Comparison of ENCODE assay signal across 8 cellular contexts in genomic region chr17:42659932-42660274, GRCh38. TPM values are rescaled to one million over a fixed set of nuclear protein-coding genes. Genes with fewer than 3 reads are reported as not detected.
A peak's percentile ranks its signal among the peaks of the same experiment; 100 is the strongest.
DNase-seq lines count a peak whose midpoint lies in the region; ATAC-seq and TF ChIP-seq lines count a peak whose summit lies in the region.
"Not testable (repeated sequence)": the region's sequence is repeated elsewhere in the genome, so short reads cannot be mapped to it uniquely, and the experiment has no call there.

No MANE protein-coding gene starts in this region.

- POLR2A ChIA-PET in HEK293 (lab: Yijun Ruan, JAX), result interaction anchor here (0.8 to 1.8 kb wide), 11 partner anchors 9 to 105 kb away, joined by 3 to 17 read pairs (median 4); partner anchors contain the start of genes PLEKHH3, RETREG3 and TUBG1
- POLR2A ChIA-PET in SK-N-SH (lab: Yijun Ruan, JAX), result interaction anchor here (0.6 to 1.9 kb wide), 4 partner anchors 8 to 1427 kb away, joined by 3 to 8 read pairs (median 6); partner anchors contain the start of genes PLEKHH3 and PSMC3IP
- POLR2A ChIA-PET in activated naive CD8-positive, alpha-beta T cell treated with anti-CD3 and anti-CD28 coated beads, Interleukin-2, amount 10 ng/mL, durations not matched to agents 7 days and 5 days (lab: Charles Lee), result interaction anchor here (1.0 kb wide), 1 partner anchor 51 kb away, joined by 3 read pairs; the partner anchor contains the start of genes RETREG3 and TUBG1

- 100% methylated on average over 1 of the region's 14 CpGs for WGBS in SK-N-SH (ENCODE audit: low lambda C conversion rate)
- 74 to 100% (median 96%) methylated on average over 1 to 5 of the region's 14 CpGs for WGBS in spleen, 5 donors

- not testable (repeated sequence) for DNase-seq in SK-N-SH; activated naive CD8-positive, alpha-beta T cell treated with anti-CD3 and anti-CD28 coated beads, Interleukin-2, amount 10 ng/mL, durations not matched to agents 7 days and 5 days; endothelial cell (ENCODE audit: low spot score); natural killer cell treated with Interleukin-12 subunit alpha and Interleukin-12 subunit beta and Interleukin-15 and Interleukin-18, amount 100 ng/mL, for 72 hours (ENCODE audit: low spot score); spleen

- not testable (repeated sequence) for H3K9me3 ChIP-seq in HEK293 (ENCODE audit: control insufficient read depth, insufficient read depth, low read depth, low read length); SK-N-SH; spleen

- H3K79me2 ChIP-seq in ACC112 (ENCODE audit: control insufficient read depth, insufficient read depth, low read length, unreplicated experiment), result not testable (repeated sequence)
- peaks cover 27% of the 10 kb centered on the region for H3K79me2 ChIP-seq in SK-N-SH (ENCODE audit: insufficient read depth)

- H3K4me3 ChIP-seq in ACC112 (ENCODE audit: low read depth, low read length) (peak overlapping the region; percentile 98), SK-N-SH (ENCODE audit: low read depth in 2 of 2, low read length in 1 of 2) (peak overlapping the region; percentile 60 to 72), iPS-11a (ENCODE audit: low read depth, low read length) (peak overlapping the region; percentile 79), spleen (peak overlapping the region in 5 of 8 donors; percentile 54 to 94 (median 72))
- H3K4me3 ChIP-seq in HEK293 (ENCODE audit: low read depth, low read length), result not testable (repeated sequence)

- not testable (repeated sequence) for ATAC-seq in activated naive CD8-positive, alpha-beta T cell treated with anti-CD3 and anti-CD28 coated beads, Interleukin-2, amount 10 ng/mL, durations not matched to agents 7 days and 5 days (ENCODE audit: low read depth); natural killer cell treated with Interleukin-12 subunit alpha and Interleukin-12 subunit beta and Interleukin-15 and Interleukin-18, amount 100 ng/mL, for 72 hours

- H3K36me3 ChIP-seq in ACC112 (ENCODE audit: insufficient read depth, low read length), result not testable (repeated sequence)
- H3K36me3 ChIP-seq in HEK293 (ENCODE audit: control insufficient read depth in 2 of 2, insufficient read depth in 1 of 2, low read length in 2 of 2), result peaks cover 24 to 37% of the 10 kb centered on the region in 2 experiments
- H3K36me3 ChIP-seq in SK-N-SH (replicated peaks in 1 of 2; ENCODE audit: control insufficient read depth in 1 of 2, insufficient read depth in 2 of 2, low read length in 1 of 2), result peaks cover 10 to 32% of the 10 kb centered on the region in 2 experiments
- H3K36me3 ChIP-seq in spleen, result peaks cover 0 to 32% (median 6%) of the 10 kb centered on the region in 6 donors

- H3K9me2 ChIP-seq in SK-N-SH, result not testable (repeated sequence)

- H3K27ac Mint-ChIP-seq in activated naive CD8-positive, alpha-beta T cell treated with anti-CD3 and anti-CD28 coated beads, Interleukin-2, amount 10 ng/mL, durations not matched to agents 7 days and 5 days; endothelial cell (ENCODE audit: unreplicated experiment); natural killer cell treated with Interleukin-12 subunit alpha and Interleukin-12 subunit beta and Interleukin-15 and Interleukin-18, amount 100 ng/mL, for 72 hours: not testable (repeated sequence)

- H3K4me2 ChIP-seq in SK-N-SH, result peak overlapping the region; percentile 85

- peak overlapping the region; percentile 14 for H3K4me3 Mint-ChIP-seq in activated naive CD8-positive, alpha-beta T cell treated with anti-CD3 and anti-CD28 coated beads, Interleukin-2, amount 10 ng/mL, durations not matched to agents 7 days and 5 days
- H3K4me3 Mint-ChIP-seq in endothelial cell (ENCODE audit: unreplicated experiment), result peak overlapping the region; percentile 89
- H3K4me3 Mint-ChIP-seq in natural killer cell treated with Interleukin-12 subunit alpha and Interleukin-12 subunit beta and Interleukin-15 and Interleukin-18, amount 100 ng/mL, for 72 hours, result peak overlapping the region; percentile 8

- not testable (repeated sequence) for H3K27me3 ChIP-seq in ACC112 (ENCODE audit: insufficient read depth, low read length); SK-N-SH (ENCODE audit: insufficient read depth)
- peaks cover 0 to 13% (median 0%) of the 10 kb centered on the region in 7 donors for H3K27me3 ChIP-seq in spleen (replicated peaks in 1 of 7)

- H3K36me3 Mint-ChIP-seq in activated naive CD8-positive, alpha-beta T cell treated with anti-CD3 and anti-CD28 coated beads, Interleukin-2, amount 10 ng/mL, durations not matched to agents 7 days and 5 days; endothelial cell (ENCODE audit: low read depth, unreplicated experiment); natural killer cell treated with Interleukin-12 subunit alpha and Interleukin-12 subunit beta and Interleukin-15 and Interleukin-18, amount 100 ng/mL, for 72 hours: not testable (repeated sequence)

- peaks cover 20% of the 10 kb centered on the region for H3K4me1 Mint-ChIP-seq in activated naive CD8-positive, alpha-beta T cell treated with anti-CD3 and anti-CD28 coated beads, Interleukin-2, amount 10 ng/mL, durations not matched to agents 7 days and 5 days
- H3K4me1 Mint-ChIP-seq in endothelial cell (ENCODE audit: unreplicated experiment), result not testable (repeated sequence)
- H3K4me1 Mint-ChIP-seq in natural killer cell treated with Interleukin-12 subunit alpha and Interleukin-12 subunit beta and Interleukin-15 and Interleukin-18, amount 100 ng/mL, for 72 hours (ENCODE audit: low read depth in 2 of 2), result peaks cover 17 to 21% of the 10 kb centered on the region in 2 donors

- TF ChIP-seq RAD21 in SK-N-SH (IDR thresholded peaks at IDR 0.05; ENCODE audit: low read length), result not testable (repeated sequence)

- intact Hi-C loops in spleen (cut with DNase I; ENCODE audit: low total_unique reads), result not testable (repeated sequence)

- not testable (repeated sequence) for TF ChIP-seq POLR2A in spleen (IDR thresholded peaks at IDR 0.05)

- CTCF ChIA-PET in HEK293 (lab: Yijun Ruan, JAX) (interaction anchor here (0.6 to 3.8 kb wide), 6 partner anchors 14 to 338 kb away, joined by 3 to 18 read pairs (median 6); partner anchors contain the start of genes PSMC3IP and RPL27), SK-N-SH (lab: Yijun Ruan, JAX) (interaction anchor here (6.0 to 11.0 kb wide), 2 partner anchors 17 to 81 kb away, joined by 36 to 121 read pairs; partner anchors contain the start of genes PLEKHH3 and PSMC3IP)

- H3K4me1 ChIP-seq in ACC112 (ENCODE audit: control insufficient read depth, insufficient read depth, low read length, unreplicated experiment), result peaks cover 24% of the 10 kb centered on the region
- H3K4me1 ChIP-seq in HEK293 (ENCODE audit: control insufficient read depth, insufficient read depth, low read length), result peaks cover 13% of the 10 kb centered on the region
- H3K4me1 ChIP-seq in SK-N-SH (ENCODE audit: control insufficient read depth in 1 of 2, insufficient read depth in 2 of 2, low read depth in 1 of 2, low read length in 1 of 2), result peaks cover 8 to 12% of the 10 kb centered on the region in 2 experiments; a peak in 2 of 4 replicates
- peaks cover 0 to 35% (median 20%) of the 10 kb centered on the region in 6 donors for H3K4me1 ChIP-seq in spleen

- not testable (repeated sequence) for H2AFZ ChIP-seq in ACC112 (ENCODE audit: low read length, unreplicated experiment); SK-N-SH (ENCODE audit: low read depth)

- H4K20me1 ChIP-seq in SK-N-SH (ENCODE audit: insufficient read depth), result not testable (repeated sequence)

- not testable (repeated sequence) for H3K9me3 Mint-ChIP-seq in activated naive CD8-positive, alpha-beta T cell treated with anti-CD3 and anti-CD28 coated beads, Interleukin-2, amount 10 ng/mL, durations not matched to agents 7 days and 5 days; endothelial cell (ENCODE audit: unreplicated experiment); natural killer cell treated with Interleukin-12 subunit alpha and Interleukin-12 subunit beta and Interleukin-15 and Interleukin-18, amount 100 ng/mL, for 72 hours

- not testable (repeated sequence) for H3K27me3 Mint-ChIP-seq in activated naive CD8-positive, alpha-beta T cell treated with anti-CD3 and anti-CD28 coated beads, Interleukin-2, amount 10 ng/mL, durations not matched to agents 7 days and 5 days; endothelial cell (ENCODE audit: unreplicated experiment); natural killer cell treated with Interleukin-12 subunit alpha and Interleukin-12 subunit beta and Interleukin-15 and Interleukin-18, amount 100 ng/mL, for 72 hours

- H3F3A ChIP-seq in SK-N-SH (replicated peaks; ENCODE audit: insufficient read depth), result peaks cover 13% of the 10 kb centered on the region

- peak overlapping the region; percentile 59; the same call in 1 of the 2 replicates for H3K27ac ChIP-seq in ACC112 (ENCODE audit: low read depth, low read length)
- peak overlapping the region; percentile 84; the same call in 1 of the 2 replicates for H3K27ac ChIP-seq in HEK293 (ENCODE audit: extremely low read depth, low read depth, low read length)
- H3K27ac ChIP-seq in SK-N-SH (ENCODE audit: low read depth in 2 of 2, low read length in 1 of 2), result peak overlapping the region in 1 of 2 experiments; percentile 87; a peak in 3 of 4 replicates
- peak overlapping the region in 4 of 8 donors; percentile 72 to 82 (median 78) for H3K27ac ChIP-seq in spleen

- not testable (repeated sequence) for TF ChIP-seq CTCF in HEK293 (tag by site-specific recombination; IDR thresholded peaks at IDR 0.05); SK-N-SH (IDR thresholded peaks at IDR 0.05); endothelial cell (IDR thresholded peaks at IDR 0.05; ENCODE audit: unreplicated experiment); spleen (IDR thresholded peaks at IDR 0.05 in 8 of 11, conservative IDR thresholded peaks at IDR 0.05 in 3 of 11)

- H3K9ac ChIP-seq in SK-N-SH, result peak overlapping the region; percentile 79; the same call in 1 of the 2 replicates

- TF ChIP-seq EP300 in SK-N-SH (IDR thresholded peaks at IDR 0.05; ENCODE audit: borderline replicate concordance in 1 of 2, low read depth in 1 of 2, low read length in 1 of 2), result not testable (repeated sequence)

RNA-seq across cellular contexts. Expression of gene TUBG2, which starts 0.8 kb away (rescaled TPM):
- polyA plus RNA-seq in SK-N-SH (2012; rRNA removed) (27.6 and 33.9 TPM in 2 replicates), spleen (10 to 100 TPM in 1 of 3 donors, 1 to 10 TPM in 2; 4.9 to 12.5 (median 8.4) TPM)
- 14.4 and 21.3 TPM in 2 replicates for polyA plus RNA-seq in SK-N-SH (2012; cell fraction: cytosol; rRNA removed)
- 210 and 236 TPM in 2 replicates for polyA plus RNA-seq in SK-N-SH (2012; cell fraction: nucleus; rRNA removed)
- total RNA-seq in activated naive CD8-positive, alpha-beta T cell treated with anti-CD3 and anti-CD28 coated beads, Interleukin-2, amount 10 ng/mL, durations not matched to agents 7 days and 5 days, result 10 to 100 TPM; 17.0 to 19.2 TPM
- total RNA-seq in endothelial cell (ENCODE audit: unreplicated experiment) (19.7 TPM), spleen (10 to 100 TPM; 13.8 to 24.9 (median 16.6) TPM)
- 1 to 10 TPM; 3.9 to 8.0 TPM for total RNA-seq in natural killer cell treated with Interleukin-12 subunit alpha and Interleukin-12 subunit beta and Interleukin-15 and Interleukin-18, amount 100 ng/mL, for 72 hours

RNA-seq across cellular contexts. Expression of gene PLEKHH3, which starts 16.9 kb away (rescaled TPM):
- polyA plus RNA-seq in SK-N-SH (2012; rRNA removed) (9.8 and 12.8 TPM in 2 replicates), spleen (10 to 100 TPM in 2 of 3 donors, 1 to 10 TPM in 1; 9.4 to 16.0 (median 13.1) TPM)
- polyA plus RNA-seq in SK-N-SH (2012; cell fraction: cytosol; rRNA removed), result 5.9 and 8.6 TPM in 2 replicates
- polyA plus RNA-seq in SK-N-SH (2012; cell fraction: nucleus; rRNA removed), result 22.9 and 29.8 TPM in 2 replicates
- total RNA-seq in activated naive CD8-positive, alpha-beta T cell treated with anti-CD3 and anti-CD28 coated beads, Interleukin-2, amount 10 ng/mL, durations not matched to agents 7 days and 5 days, result 1 to 10 TPM in 1 of 2 experiments, under 1 TPM in 1; 0.94 to 1.8 TPM
- total RNA-seq in endothelial cell (ENCODE audit: unreplicated experiment) (25.2 TPM), spleen (10 to 100 TPM; 10.8 to 19.5 (median 14.6) TPM)
- total RNA-seq in natural killer cell treated with Interleukin-12 subunit alpha and Interleukin-12 subunit beta and Interleukin-15 and Interleukin-18, amount 100 ng/mL, for 72 hours, result under 1 TPM in 1 of 2 donors, not detected in 1; 0.73 TPM

RNA-seq across cellular contexts. Expression of gene CCR10, which starts 21.7 kb away (rescaled TPM):
- polyA plus RNA-seq in SK-N-SH (2012; rRNA removed) (2.2 and 3.1 TPM in 2 replicates), spleen (1 to 10 TPM in 1 of 3 donors, under 1 TPM in 2; 0.71 to 1.1 (median 0.76) TPM)
- 1.2 and 1.7 TPM in 2 replicates for polyA plus RNA-seq in SK-N-SH (2012; cell fraction: cytosol; rRNA removed)
- 11.5 and 25.8 TPM in 2 replicates for polyA plus RNA-seq in SK-N-SH (2012; cell fraction: nucleus; rRNA removed)
- under 1 TPM; 0.33 to 0.57 TPM for total RNA-seq in activated naive CD8-positive, alpha-beta T cell treated with anti-CD3 and anti-CD28 coated beads, Interleukin-2, amount 10 ng/mL, durations not matched to agents 7 days and 5 days
- total RNA-seq in endothelial cell (ENCODE audit: unreplicated experiment) (1.2 TPM), spleen (1 to 10 TPM in 5 of 7 donors, under 1 TPM in 2; 0.51 to 4.7 (median 2.0) TPM)
- total RNA-seq in natural killer cell treated with Interleukin-12 subunit alpha and Interleukin-12 subunit beta and Interleukin-15 and Interleukin-18, amount 100 ng/mL, for 72 hours, result not detected

RNA-seq across cellular contexts. Expression of gene CNTNAP1, which starts 22.4 kb away (rescaled TPM):
- polyA plus RNA-seq in SK-N-SH (2012; rRNA removed) (74.3 and 92.7 TPM in 2 replicates), spleen (1 to 10 TPM; 1.1 to 3.1 (median 1.6) TPM)
- 31.9 and 45.9 TPM in 2 replicates for polyA plus RNA-seq in SK-N-SH (2012; cell fraction: cytosol; rRNA removed)
- 213 and 214 TPM in 2 replicates for polyA plus RNA-seq in SK-N-SH (2012; cell fraction: nucleus; rRNA removed)
- total RNA-seq in activated naive CD8-positive, alpha-beta T cell treated with anti-CD3 and anti-CD28 coated beads, Interleukin-2, amount 10 ng/mL, durations not matched to agents 7 days and 5 days, result 1 to 10 TPM; 3.6 to 4.6 TPM
- total RNA-seq in endothelial cell (ENCODE audit: unreplicated experiment) (8.9 TPM), spleen (10 to 100 TPM in 3 of 7 donors, 1 to 10 TPM in 4; 3.9 to 11.2 (median 7.5) TPM)
- under 1 TPM; 0.17 to 0.39 TPM for total RNA-seq in natural killer cell treated with Interleukin-12 subunit alpha and Interleukin-12 subunit beta and Interleukin-15 and Interleukin-18, amount 100 ng/mL, for 72 hours

RNA-seq across cellular contexts. Expression of gene TUBG1, which starts 50.4 kb away (rescaled TPM):
- polyA plus RNA-seq in SK-N-SH (2012; rRNA removed) (72.4 and 145 TPM in 2 replicates), spleen (10 to 100 TPM in 2 of 3 donors, 1 to 10 TPM in 1; 9.5 to 19.4 (median 16.9) TPM)
- polyA plus RNA-seq in SK-N-SH (2012; cell fraction: cytosol; rRNA removed), result 71.0 and 92.6 TPM in 2 replicates
- polyA plus RNA-seq in SK-N-SH (2012; cell fraction: nucleus; rRNA removed), result 112 and 144 TPM in 2 replicates
- total RNA-seq in activated naive CD8-positive, alpha-beta T cell treated with anti-CD3 and anti-CD28 coated beads, Interleukin-2, amount 10 ng/mL, durations not matched to agents 7 days and 5 days, result 10 to 100 TPM; 55.6 to 57.6 TPM
- total RNA-seq in endothelial cell (ENCODE audit: unreplicated experiment) (54.5 TPM), spleen (10 to 100 TPM; 20.4 to 33.8 (median 26.3) TPM)
- total RNA-seq in natural killer cell treated with Interleukin-12 subunit alpha and Interleukin-12 subunit beta and Interleukin-15 and Interleukin-18, amount 100 ng/mL, for 72 hours, result 10 to 100 TPM; 59.1 to 99.4 TPM

Comparison
In these comparisons a context has a peak if more than half of its experiments do, and no peak if none do; other contexts are left out.
1. H3K4me3 Mint-ChIP-seq: peak in every context shown above with its lines; median percentile 89 in endothelial cell; 14 in activated naive CD8-positive, alpha-beta T cell treated with anti-CD3 and anti-CD28 coated beads, Interleukin-2, amount 10 ng/mL, durations not matched to agents 7 days and 5 days; 8 in natural killer cell treated with Interleukin-12 subunit alpha and Interleukin-12 subunit beta and Interleukin-15 and Interleukin-18, amount 100 ng/mL, for 72 hours.